ENCODE assay signal across 12 cellular contexts in genomic region chr16:4211445-4212206, GRCh38. TPM values are rescaled to one million over a fixed set of nuclear protein-coding genes. Genes with fewer than 3 reads are reported as not detected.
DNase-seq lines count a peak whose midpoint lies in the region; ATAC-seq, FAIRE-seq and TF ChIP-seq lines count a peak whose summit lies in the region.
"Not testable (repeated sequence)": the region's sequence is repeated elsewhere in the genome, so short reads cannot be mapped to it uniquely, and the experiment has no call there.
"Had no signal": no experiment of that assay in that cellular context is flagged by ENCODE, and none has a peak within 500 bp of the region (broad histone marks: within the 10 kb centered on the region; RNA-seq: fewer than 3 reads in every experiment).

No MANE protein-coding gene starts in this region.

- WGBS in A549 (ENCODE audit: missing lambda C conversion rate), result 89% methylated on average over 20 of the region's 22 CpGs
- 98% methylated on average over 15 of the region's 22 CpGs; no CpG with 5 or more reads in 1 of the 2 experiments for WGBS in IMR-90 (ENCODE audit: extremely low coverage in 2 of 2, insufficient read length in 1 of 2), 2 experiments
- WGBS in right cardiac atrium, result 93% methylated on average over 20 of the region's 22 CpGs
- 85 to 87% (median 87%) methylated on average over 18 to 22 of the region's 22 CpGs for WGBS in psoas muscle, 3 donors

- not testable (repeated sequence) for H3K4me3 ChIP-seq in A549; IMR-90 (ENCODE audit: insufficient read depth, low read depth, low read length); bronchial epithelial cell (ENCODE audit: low read depth, low read length); right cardiac atrium (ENCODE audit: low read length); thoracic aorta
- H3K4me3 ChIP-seq in psoas muscle, result peak overlapping the region; percentile 24

- CTCF ChIA-PET in A549 (lab: Yijun Ruan, JAX), result interaction anchor here (1.0 to 1.2 kb wide), 2 partner anchors 42 to 191 kb away, joined by 3 read pairs; no protein-coding TSS in a partner anchor
- CTCF ChIA-PET in IMR-90 (lab: Yijun Ruan, JAX), result interaction anchor here (1.5 kb wide), 1 partner anchor 11 kb away, joined by 5 read pairs; no protein-coding TSS in a partner anchor

- H2AFZ ChIP-seq in IMR-90 (replicated peaks; ENCODE audit: low read length, poor library complexity), result not testable (repeated sequence)

- not testable (repeated sequence) for H4K20me1 ChIP-seq in IMR-90 (ENCODE audit: insufficient read depth, low read length)

- TF ChIP-seq CTCF in A549 (IDR thresholded peaks at IDR 0.05); IMR-90 (conservative IDR thresholded peaks at IDR 0.05; ENCODE audit: low read depth, low read length); bronchial epithelial cell (IDR thresholded peaks at IDR 0.05; ENCODE audit: insufficient read depth, low read length, severe bottlenecking); psoas muscle (IDR thresholded peaks at IDR 0.05); thoracic aorta (IDR thresholded peaks at IDR 0.05): not testable (repeated sequence)

- FAIRE-seq in A549 (lab: Jason Lieb, UNC), result not testable (repeated sequence)
- peak; percentile 47 for FAIRE-seq in bronchial epithelial cell (lab: Jason Lieb, UNC)

- H3K9me3 ChIP-seq in A549; IMR-90 (ENCODE audit: control insufficient read depth, insufficient read depth, low read length); right cardiac atrium (ENCODE audit: control insufficient read depth, low read length); psoas muscle; thoracic aorta: not testable (repeated sequence)

- not testable (repeated sequence) for DNase-seq in A549 (ENCODE audit: low read depth in 1 of 2, low spot score in 1 of 2); IMR-90; bronchial epithelial cell (ENCODE audit: low read depth); right cardiac atrium; psoas muscle; thoracic aorta (ENCODE audit: low spot score)
- DNase-seq in Right ventricle myocardium inferior (ENCODE audit: missing footprints), result peak; percentile 21

- H2BK120ac ChIP-seq in IMR-90 (ENCODE audit: low read depth, low read length), result peak overlapping the region; percentile 96

- H3K9ac ChIP-seq in IMR-90 (ENCODE audit: low read depth, low read length), result not testable (repeated sequence)

- not testable (repeated sequence) for H3K36me3 ChIP-seq in IMR-90 (ENCODE audit: control insufficient read depth, insufficient read depth, low read length); bronchial epithelial cell (ENCODE audit: control insufficient read depth, insufficient read depth, low read length); psoas muscle (ENCODE audit: insufficient read depth in 1 of 2, low read depth in 1 of 2); thoracic aorta

- H2AK9ac ChIP-seq in IMR-90 (replicated peaks; ENCODE audit: low read depth, low read length, poor library complexity), result not testable (repeated sequence)

- H3K4ac ChIP-seq in IMR-90 (ENCODE audit: low read depth, low read length), result not testable (repeated sequence)

- H3K18ac ChIP-seq in IMR-90 (ENCODE audit: low read depth, low read length), result not testable (repeated sequence)

- H2BK15ac ChIP-seq in IMR-90 (ENCODE audit: low read depth, low read length), result peak overlapping the region; percentile 23; the same call in 2 of the 3 replicates

- H3K79me1 ChIP-seq in IMR-90 (ENCODE audit: low read depth in 1 of 2, low read length in 2 of 2), result not testable (repeated sequence)

- H4K8ac ChIP-seq in IMR-90 (ENCODE audit: low read depth in 2 of 2, low read length in 2 of 2), result peak overlapping the region in 1 of 2 experiments; percentile 62; a peak in 1 of 4 replicates

- intact Hi-C loops in IMR-90 (cut with micrococcal nuclease); right cardiac atrium (cut with DNase I); psoas muscle (cut with DNase I): not testable (repeated sequence)
- intact Hi-C loops in Right ventricle myocardium inferior (cut with DNase I), result loop anchor here (2.0 kb wide), 1 partner anchor 29 kb away; no protein-coding TSS in a partner anchor

- not testable (repeated sequence) for ATAC-seq in A549; IMR-90 (ENCODE audit: low read depth); Right ventricle myocardium inferior; right cardiac atrium; psoas muscle; thoracic aorta (ENCODE audit: insufficient number of reproducible peaks, low FRiP score, low read depth)

- H4K5ac ChIP-seq in IMR-90 (ENCODE audit: low read depth, low read length), result not testable (repeated sequence)

- peak overlapping the region; percentile 3; the same call in 1 of the 2 replicates for H2BK20ac ChIP-seq in IMR-90 (ENCODE audit: low read depth, low read length)

- not testable (repeated sequence) for TF ChIP-seq POLR2A in A549 (IDR thresholded peaks at IDR 0.05; ENCODE audit: low read length); IMR-90 (IDR thresholded peaks at IDR 0.05; ENCODE audit: low read depth, low read length)

- in situ Hi-C loops in IMR-90 (cut with MboI; ENCODE audit: low sequenced_read_pairs), result not testable (repeated sequence)

- not testable (repeated sequence) for TF ChIP-seq RAD21 in A549 (conservative IDR thresholded peaks at IDR 0.05 in 1 of 2, IDR thresholded peaks at IDR 0.05 in 1 of 2); IMR-90 (IDR thresholded peaks at IDR 0.05; ENCODE audit: low read length)

- not testable (repeated sequence) for H3K56ac ChIP-seq in IMR-90 (ENCODE audit: extremely low read depth, insufficient read depth, low read length)

- not testable (repeated sequence) for H3K27me3 ChIP-seq in IMR-90 (ENCODE audit: control insufficient read depth, insufficient read depth, low read length); bronchial epithelial cell (ENCODE audit: control insufficient read depth, insufficient read depth, low read length); right cardiac atrium (ENCODE audit: control insufficient read depth, insufficient read depth); psoas muscle (ENCODE audit: insufficient read depth in 3 of 3, low read length in 2 of 3); thoracic aorta (replicated peaks; ENCODE audit: insufficient read depth)

- peak overlapping the region; percentile 95 for H2AK5ac ChIP-seq in IMR-90 (ENCODE audit: low read depth, low read length)

- not testable (repeated sequence) for H2BK5ac ChIP-seq in IMR-90 (ENCODE audit: low read depth, low read length, poor library complexity, severe bottlenecking)

- H3K4me1 ChIP-seq in A549 (peaks cover 24% of the 10 kb centered on the region), IMR-90 (ENCODE audit: control insufficient read depth, insufficient read depth, low read length) (peaks cover 25% of the 10 kb centered on the region), psoas muscle (peaks cover 84% of the 10 kb centered on the region), thoracic aorta (ENCODE audit: control insufficient read depth in 1 of 2, low read depth in 2 of 2) (peaks cover 21 to 50% of the 10 kb centered on the region in 2 donors)
- not testable (repeated sequence) for H3K4me1 ChIP-seq in right cardiac atrium (ENCODE audit: control insufficient read depth, insufficient read depth, low read length)

- peak overlapping the region; percentile 92; the same call in 1 of the 2 replicates for H4K91ac ChIP-seq in IMR-90 (ENCODE audit: insufficient read depth, low read depth, low read length)

- not testable (repeated sequence) for BruUV-seq in IMR-90 (replicated peaks; lab: Mats Ljungman, UMichigan)

- TF ChIP-seq EP300 in A549 (IDR thresholded peaks at IDR 0.05), result not testable (repeated sequence)

- H3K23ac ChIP-seq in IMR-90 (ENCODE audit: low read depth, low read length), result not testable (repeated sequence)

- not testable (repeated sequence) for H3K4me2 ChIP-seq in A549; IMR-90 (ENCODE audit: low read depth, low read length)

- peaks cover 17% of the 10 kb centered on the region for H3K9me1 ChIP-seq in IMR-90 (ENCODE audit: insufficient read depth, low read length)

- H3K27ac ChIP-seq in A549 (peak overlapping the region; percentile 57 to 82; a peak in 3 of 6 replicates), right cardiac atrium (ENCODE audit: low read length) (peak overlapping the region; percentile 93), psoas muscle (peak overlapping the region; percentile 98), thoracic aorta (peak overlapping the region; percentile 90 to 95)
- H3K27ac ChIP-seq in IMR-90 (ENCODE audit: insufficient read depth, low read length), result not testable (repeated sequence)

- POLR2A ChIA-PET in A549 (lab: Yijun Ruan, JAX) (interaction anchor here (0.7 kb wide), 1 partner anchor 42 kb away, joined by 4 read pairs; no protein-coding TSS in a partner anchor), IMR-90 (lab: Charles Lee; ENCODE audit: unreplicated experiment) (interaction anchor here (0.7 kb wide), 1 partner anchor 83 kb away, joined by 3 read pairs; no protein-coding TSS in a partner anchor)

- 0 out of 2 replicates have a peak overlapping the region, but pooled peaks have one; percentile 19 for H3K14ac ChIP-seq in IMR-90 (replicated peaks; ENCODE audit: low read depth, low read length)

- dilution Hi-C loops in IMR-90 (cut with HindIII; ENCODE audit: low sequenced_read_pairs, unreplicated experiment), result not testable (repeated sequence)

RNA-seq across cellular contexts. Expression of gene SRL, which starts 30.3 kb away (rescaled TPM):
- polyA plus RNA-seq in A549 (2011; rRNA removed) (not detected in 2 replicates), A549 (2017; fragmentation: RNase III; extraction: RNeasy Plus Mini Kit Qiagen cat#74134 plus additional on column Dnase treatment) (0.03 to 0.05 TPM (median 0.03 TPM) in 3 replicates), IMR-90 (2012; rRNA removed) (0.04 and 0.14 TPM in 2 replicates), right cardiac atrium (255 TPM), psoas muscle (100 to 1,000 TPM; 196 to 276 (median 206) TPM)
- polyA plus RNA-seq in A549 (2012; cell fraction: cytosol; rRNA removed), result 0.01 TPM in 1 of 2 replicates, not detected in the other
- 0.05 TPM in 1 of 2 replicates, not detected in the other for polyA plus RNA-seq in A549 (2012; cell fraction: nucleus; rRNA removed)
- 0.12 TPM in 1 of 2 replicates, not detected in the other for polyA minus RNA-seq in A549 (2011; rRNA and poly(A)+ RNA removed)
- total RNA-seq in IMR-90 (2012; rRNA removed) (under 0.01 TPM in 1 of 2 replicates, not detected in the other), bronchial epithelial cell (not detected in 2 replicates), Right ventricle myocardium inferior (419 TPM), right cardiac atrium (100 to 1,000 TPM; 338 to 395 (median 359) TPM), psoas muscle (100 to 1,000 TPM; 305 to 552 (median 476) TPM), thoracic aorta (1 to 10 TPM in 1 of 2 donors, under 1 TPM in 1; 0.68 to 1.1 TPM)
- polyA plus RNA-seq in IMR-90 (2012; cell fraction: cytosol; rRNA removed), result 0.08 TPM in 2 replicates
- 0.04 and 0.13 TPM in 2 replicates for polyA plus RNA-seq in IMR-90 (2012; cell fraction: nucleus; rRNA removed; ENCODE audit: low replicate concordance)
- total RNA-seq: Calu3, LHCN-M2, MCF 10A, OCI-LY7 had no signal
- polyA plus RNA-seq: BJ had no signal

Comparison
In these comparisons a context has a peak if more than half of its experiments do, and no peak if none do; other contexts are left out.
1. RNA of gene SRL, which starts 30.3 kb away (total RNA-seq): 305 to 552 TPM in psoas muscle, 419 TPM in Right ventricle myocardium inferior (single experiment) and 338 to 395 TPM in right cardiac atrium; 0.68 to 1.1 TPM in thoracic aorta, under 0.01 TPM in IMR-90 and not detected in bronchial epithelial cell; every median in the first group is over 100 times any median in the second.